Comparison of ENCODE assay signal across 1 cellular context in genomic region chr17:81304196-81305015, GRCh38.
TF ChIP-seq lines count a peak whose summit lies in the region.

No MANE protein-coding gene starts in this region.

TF ChIP-seq in HepG2, 621 proteins besides CTCF, POLR2A, EP300 and RAD21 (continued from another document):
- TF ChIP-seq ZNF512 (CRISPR knock-in tag; IDR thresholded peaks at IDR 0.05): no peak
- TF ChIP-seq TEAD3 (CRISPR knock-in tag; optimal IDR thresholded peaks at IDR 0.05; ENCODE audit: borderline replicate concordance): peak; percentile 10
- TF ChIP-seq ZNF772 (CRISPR knock-in tag; IDR thresholded peaks at IDR 0.05): no peak
- peak; percentile 61 for TF ChIP-seq ZFX (CRISPR knock-in tag; IDR thresholded peaks at IDR 0.05; ENCODE audit: low read depth)
- no peak; the same call in 1 of the 2 replicates for TF ChIP-seq GABPB1 (CRISPR knock-in tag; IDR thresholded peaks at IDR 0.05)
- TF ChIP-seq U2AF2 (IDR thresholded peaks at IDR 0.05; ENCODE audit: low read depth, low read length): no peak
- no peak for TF ChIP-seq SMYD3 (CRISPR knock-in tag; IDR thresholded peaks at IDR 0.05)
- TF ChIP-seq ZNF605 (CRISPR knock-in tag; IDR thresholded peaks at IDR 0.05): no peak
- TF ChIP-seq ZNF777 (CRISPR knock-in tag; IDR thresholded peaks at IDR 0.05): peak; percentile 44; the same call in 1 of the 2 replicates
- TF ChIP-seq ARNT2 (CRISPR knock-in tag; IDR thresholded peaks at IDR 0.05; ENCODE audit: low read depth): no peak
- no peak for TF ChIP-seq BATF2 (CRISPR knock-in tag; IDR thresholded peaks at IDR 0.05)
- no peak for TF ChIP-seq MYNN (CRISPR knock-in tag; IDR thresholded peaks at IDR 0.05; ENCODE audit: low read depth)
- peak; percentile 37; the same call in 1 of the 2 replicates for TF ChIP-seq EEA1 (CRISPR knock-in tag; IDR thresholded peaks at IDR 0.05; ENCODE audit: borderline replicate concordance)
- no peak for TF ChIP-seq ATF7 (IDR thresholded peaks at IDR 0.05)
- TF ChIP-seq ATF7 (CRISPR knock-in tag; IDR thresholded peaks at IDR 0.05): 0 out of 2 replicates have a peak, but pooled peaks have one; percentile 21
- no peak for TF ChIP-seq NFE2L2 (IDR thresholded peaks at IDR 0.05; ENCODE audit: low read length)
- TF ChIP-seq NCOA1 (CRISPR knock-in tag; IDR thresholded peaks at IDR 0.05): no peak
- no peak for TF ChIP-seq ZNF790 (CRISPR knock-in tag; IDR thresholded peaks at IDR 0.05; ENCODE audit: borderline replicate concordance)
- TF ChIP-seq ZNF124 (CRISPR knock-in tag; IDR thresholded peaks at IDR 0.05): no peak
- TF ChIP-seq ZNF572 (CRISPR knock-in tag; IDR thresholded peaks at IDR 0.05): no peak
- no peak for TF ChIP-seq TBX3 (IDR thresholded peaks at IDR 0.05; ENCODE audit: borderline replicate concordance)
- no peak for TF ChIP-seq CREB3 (CRISPR knock-in tag; IDR thresholded peaks at IDR 0.05)
- TF ChIP-seq BCL3 (CRISPR knock-in tag; IDR thresholded peaks at IDR 0.05): peak; percentile 51; the same call in 1 of the 2 replicates
- peak; percentile 70; the same call in 1 of the 2 replicates for TF ChIP-seq ZNF598 (CRISPR knock-in tag; IDR thresholded peaks at IDR 0.05; ENCODE audit: borderline replicate concordance)
- no peak for TF ChIP-seq PHF8 (CRISPR knock-in tag; IDR thresholded peaks at IDR 0.05)
- peak; percentile 64; the same call in 1 of the 2 replicates for TF ChIP-seq PCBP1 (IDR thresholded peaks at IDR 0.05; ENCODE audit: borderline replicate concordance, low read depth, low read length)
- no peak for TF ChIP-seq MATR3 (CRISPR knock-in tag; IDR thresholded peaks at IDR 0.05)
- peak; percentile 4; the same call in 1 of the 2 replicates for TF ChIP-seq UBTF (CRISPR knock-in tag; IDR thresholded peaks at IDR 0.05)
- TF ChIP-seq KDM2A (CRISPR knock-in tag; IDR thresholded peaks at IDR 0.05; ENCODE audit: borderline replicate concordance, low read depth): peak; percentile 23; the same call in 1 of the 2 replicates
- no peak for TF ChIP-seq ZNF207 (IDR thresholded peaks at IDR 0.05; ENCODE audit: borderline replicate concordance)
- TF ChIP-seq JARID2 (CRISPR knock-in tag; IDR thresholded peaks at IDR 0.05; ENCODE audit: insufficient replicate concordance): no peak
- TF ChIP-seq CSRNP1 (CRISPR knock-in tag; IDR thresholded peaks at IDR 0.05): peak; percentile 50; the same call in 1 of the 2 replicates
- peak; percentile 55 for TF ChIP-seq ZNF18 (CRISPR knock-in tag; IDR thresholded peaks at IDR 0.05; ENCODE audit: insufficient replicate concordance)
- TF ChIP-seq NFKB2 (CRISPR knock-in tag; IDR thresholded peaks at IDR 0.05; ENCODE audit: borderline replicate concordance): no peak
